18 cellular contexts compared by ENCODE assay signal in the genomic region with DNA sequence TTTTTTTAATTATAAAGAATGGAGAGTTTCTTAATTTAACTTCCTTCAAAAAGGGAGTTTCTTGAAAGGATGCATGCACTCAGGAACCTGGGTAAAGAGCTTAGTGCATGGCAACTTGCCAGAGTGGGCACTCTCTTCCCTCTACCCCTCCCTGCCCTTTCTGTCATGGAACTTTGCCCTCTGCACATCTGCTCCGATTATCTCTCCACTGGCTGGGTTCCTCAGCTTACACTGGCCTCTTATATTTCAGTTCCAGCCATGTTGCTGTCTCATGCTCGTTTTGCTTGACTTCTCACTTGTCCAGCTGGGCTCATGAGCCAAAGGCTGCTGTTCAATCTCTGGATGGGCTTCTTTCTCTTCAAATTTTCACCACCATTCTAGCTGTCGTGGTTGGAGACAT.
"Had no signal": no experiment of that assay in that cellular context is flagged by ENCODE, and none has a peak within 500 bp of the region (broad histone marks: within the 10 kb centered on the region; RNA-seq: fewer than 3 reads in every experiment).

No MANE protein-coding gene starts in this region.

- H3K27me3 Mint-ChIP-seq: activated B cell treated with CpG ODN at 0.5 μM for 24 hours; activated naive CD8-positive, alpha-beta T cell treated with anti-CD3 and anti-CD28 coated beads for 36 hours; central memory CD8-positive, alpha-beta T cell; stimulated activated naive CD8-positive, alpha-beta T cell treated with anti-CD3 and anti-CD28 coated beads, Interleukin-15, Interleukin-2, amounts not matched to agents 100 ng/mL and 50 ng/mL, for 24 hours had no signal

- H3K36me3 ChIP-seq: brain microvascular endothelial cell, right lobe of liver, upper lobe of left lung had no signal

- H3K27me3 ChIP-seq: brain microvascular endothelial cell, right lobe of liver, testis, upper lobe of left lung had no signal

- DNase-seq: activated B cell treated with CpG ODN at 0.5 μM for 24 hours; activated CD4-positive, alpha-beta T cell treated with anti-CD3 and anti-CD28 coated beads for 48 hours; activated CD8-positive, alpha-beta memory T cell treated with anti-CD3 and anti-CD28 coated beads, Interleukin-2, amount 50 U/mL, for 48 hours; activated naive CD8-positive, alpha-beta T cell treated with anti-CD3 and anti-CD28 coated beads for 36 hours; brain microvascular endothelial cell; cortex of kidney; effector memory CD4-positive, alpha-beta T cell; foreskin fibroblast; glutamatergic neuron; kidney glomerular epithelial cell; nephron progenitor cell; psoas muscle; right lobe of liver; testis; upper lobe of left lung had no signal

- H3K27ac Mint-ChIP-seq: activated B cell treated with CpG ODN at 0.5 μM for 24 hours; activated naive CD8-positive, alpha-beta T cell treated with anti-CD3 and anti-CD28 coated beads for 36 hours; activated T-helper 1 cell treated with anti-CD3 and anti-CD28 coated beads, Interleukin-12 subunit alpha, Interleukin-12 subunit beta, Interleukin-2, Interleukin-4 antibody, amounts not matched to agents 30 ng/mL and 10 ng/mL and 1 ng/mL, durations not matched to agents 14 hours and 24 hours and 36 hours; nephron progenitor cell; stimulated activated naive CD8-positive, alpha-beta T cell treated with anti-CD3 and anti-CD28 coated beads, Interleukin-15, Interleukin-2, amounts not matched to agents 100 ng/mL and 50 ng/mL, for 24 hours had no signal

- H3K9me3 Mint-ChIP-seq: activated B cell treated with CpG ODN at 0.5 μM for 24 hours; activated T-helper 1 cell treated with anti-CD3 and anti-CD28 coated beads, Interleukin-12 subunit alpha, Interleukin-12 subunit beta, Interleukin-2, Interleukin-4 antibody, amounts not matched to agents 30 ng/mL and 10 ng/mL and 1 ng/mL, durations not matched to agents 14 hours and 24 hours and 36 hours; stimulated activated naive CD8-positive, alpha-beta T cell treated with anti-CD3 and anti-CD28 coated beads, Interleukin-15, Interleukin-2, amounts not matched to agents 100 ng/mL and 50 ng/mL, for 24 hours had no signal

- H3K27ac ChIP-seq: brain microvascular endothelial cell, psoas muscle, right lobe of liver, testis, upper lobe of left lung had no signal

- H3K4me1 Mint-ChIP-seq: activated B cell treated with CpG ODN at 0.5 μM for 24 hours; activated naive CD8-positive, alpha-beta T cell treated with anti-CD3 and anti-CD28 coated beads for 36 hours; central memory CD8-positive, alpha-beta T cell had no signal

- H3K4me3 Mint-ChIP-seq: activated B cell treated with CpG ODN at 0.5 μM for 24 hours; activated naive CD8-positive, alpha-beta T cell treated with anti-CD3 and anti-CD28 coated beads for 36 hours; activated T-helper 1 cell treated with anti-CD3 and anti-CD28 coated beads, Interleukin-12 subunit alpha, Interleukin-12 subunit beta, Interleukin-2, Interleukin-4 antibody, amounts not matched to agents 30 ng/mL and 10 ng/mL and 1 ng/mL, durations not matched to agents 14 hours and 24 hours and 36 hours; central memory CD8-positive, alpha-beta T cell; nephron progenitor cell; stimulated activated naive CD8-positive, alpha-beta T cell treated with anti-CD3 and anti-CD28 coated beads, Interleukin-15, Interleukin-2, amounts not matched to agents 100 ng/mL and 50 ng/mL, for 24 hours had no signal

- H3K36me3 Mint-ChIP-seq: activated naive CD8-positive, alpha-beta T cell treated with anti-CD3 and anti-CD28 coated beads for 36 hours had no signal

- H3K4me1 ChIP-seq: psoas muscle, right lobe of liver, testis, upper lobe of left lung had no signal

- H3K9me3 ChIP-seq: psoas muscle, right lobe of liver, testis, upper lobe of left lung had no signal

- H3K4me3 ChIP-seq: psoas muscle, right lobe of liver, testis, upper lobe of left lung had no signal
